9 cellular contexts compared by ENCODE assay signal in the genomic region with DNA sequence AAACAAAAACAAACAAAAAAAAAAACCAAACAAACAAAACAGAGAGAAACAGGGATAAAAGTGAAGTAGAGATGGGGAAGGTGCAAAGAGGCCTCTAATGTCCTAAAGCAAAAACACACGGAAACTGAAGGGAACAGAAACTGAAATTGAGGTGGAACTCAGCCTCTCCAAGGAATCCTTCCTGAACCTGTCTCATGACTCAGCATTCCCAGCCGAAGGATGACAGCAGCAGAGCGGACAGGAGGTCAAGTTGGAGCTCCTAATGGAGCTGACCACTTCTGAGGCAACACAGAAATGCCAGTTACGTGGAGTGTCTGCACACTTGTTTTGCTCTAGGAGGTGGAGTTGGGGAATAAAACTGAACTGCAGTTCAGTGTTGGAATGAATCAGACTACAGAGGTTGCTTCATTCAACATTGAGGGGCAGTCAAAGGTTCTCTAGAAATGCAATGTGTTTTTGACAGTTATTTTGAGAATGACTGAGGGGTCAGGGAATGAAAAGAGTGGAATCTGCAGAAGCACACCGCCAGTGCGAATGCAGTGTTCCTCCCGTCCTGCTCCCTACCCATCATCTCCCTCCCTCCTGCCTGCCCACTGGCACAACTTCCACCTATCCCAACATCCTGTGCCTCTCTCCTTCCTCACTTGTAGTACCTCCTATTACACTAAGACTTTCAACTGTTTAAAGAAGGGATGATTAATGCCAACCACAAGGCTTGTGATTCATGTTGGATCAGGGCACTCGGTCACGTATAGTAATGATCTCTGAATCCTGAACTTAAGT. TPM values are rescaled to one million over a fixed set of nuclear protein-coding genes. Genes with fewer than 3 reads are reported as not detected.
DNase-seq lines count a peak whose midpoint lies in the region; FAIRE-seq and TF ChIP-seq lines count a peak whose summit lies in the region.
"Had no signal": no experiment of that assay in that cellular context is flagged by ENCODE, and none has a peak within 500 bp of the region (broad histone marks: within the 10 kb centered on the region; RNA-seq: fewer than 3 reads in every experiment).

No MANE protein-coding gene starts in this region.

- no peaks in the 10 kb centered on the region for H3K9me3 Mint-ChIP-seq in immature natural killer cell
- no peaks in the 10 kb centered on the region for H3K9me3 Mint-ChIP-seq in T-helper 2 cell treated with Interferon-gamma antibody and Interleukin-4, amounts not matched to agents 5 μg/mL and 100 μg/mL, for 36 hours

- FAIRE-seq in RCC 7860 (lab: Jason Lieb, UNC) = peak; percentile 98

- DNase-seq in NOMO-1 treated with DMSO at 0.1 percent for 48 hours (lab: John Stamatoyannopoulos, UW; ENCODE audit: unreplicated experiment) (peak; percentile 10), NOMO-1 treated with dmso at 0.1 percent for 144 hours (lab: John Stamatoyannopoulos, UW; ENCODE audit: unreplicated experiment) (no peak), RCC 7860 (ENCODE audit: low spot score) (peak; percentile 94), fibroblast of the aortic adventitia (ENCODE audit: low read depth) (peak; percentile 78), immature natural killer cell (no peak), NCI-H2107 treated with DMSO at 0.1 percent for 48 hours (lab: John Stamatoyannopoulos, UW; ENCODE audit: unreplicated experiment) (no peak)
- no peak for DNase-seq in T-helper 2 cell treated with Interferon-gamma antibody and Interleukin-4, amounts not matched to agents 5 μg/mL and 100 μg/mL, for 36 hours (ENCODE audit: low spot score)

- H3K27me3 ChIP-seq in skeletal muscle satellite cell (ENCODE audit: control insufficient read depth, insufficient read depth, low read length) = no peaks in the 10 kb centered on the region

- H3K4me3 Mint-ChIP-seq in immature natural killer cell = no peak overlapping the region
- no peak overlapping the region for H3K4me3 Mint-ChIP-seq in T-helper 2 cell treated with Interferon-gamma antibody and Interleukin-4, amounts not matched to agents 5 μg/mL and 100 μg/mL, for 36 hours

- H3K36me3 Mint-ChIP-seq in immature natural killer cell = no peaks in the 10 kb centered on the region
- peaks cover 9% of the 10 kb centered on the region for H3K36me3 Mint-ChIP-seq in T-helper 2 cell treated with Interferon-gamma antibody and Interleukin-4, amounts not matched to agents 5 μg/mL and 100 μg/mL, for 36 hours (ENCODE audit: low read depth)

- no peak for TF ChIP-seq CTCF in fibroblast of the aortic adventitia (IDR thresholded peaks at IDR 0.05; ENCODE audit: insufficient read depth, low read length)

- peak overlapping the region; percentile 75 for H3K4me2 ChIP-seq in skeletal muscle satellite cell (ENCODE audit: low read length)

- peak overlapping the region; percentile 29 for H3K4me3 ChIP-seq in fibroblast of the aortic adventitia (ENCODE audit: low read depth, low read length)
- H3K4me3 ChIP-seq in skeletal muscle satellite cell (ENCODE audit: low read length) = peak overlapping the region; percentile 57

- H3K36me3 ChIP-seq in skeletal muscle satellite cell (ENCODE audit: insufficient read depth, low read length) = no peaks in the 10 kb centered on the region

- H3K27ac Mint-ChIP-seq in immature natural killer cell = peak overlapping the region in 1 of 6 donors; percentile 36
- H3K27ac Mint-ChIP-seq in T-helper 2 cell treated with Interferon-gamma antibody and Interleukin-4, amounts not matched to agents 5 μg/mL and 100 μg/mL, for 36 hours = no peak overlapping the region

- peaks cover 0 to 2% (median 0%) of the 10 kb centered on the region in 3 donors for H3K27me3 Mint-ChIP-seq in immature natural killer cell (ENCODE audit: low read depth in 3 of 3)
- no peaks in the 10 kb centered on the region for H3K27me3 Mint-ChIP-seq in T-helper 2 cell treated with Interferon-gamma antibody and Interleukin-4, amounts not matched to agents 5 μg/mL and 100 μg/mL, for 36 hours (ENCODE audit: low read depth)

- H3K9me3 ChIP-seq in skeletal muscle satellite cell (replicated peaks; ENCODE audit: low read length) = no peaks in the 10 kb centered on the region

- H3K4me1 Mint-ChIP-seq in immature natural killer cell = peaks cover 43 to 83% of the 10 kb centered on the region in 2 donors
- peaks cover 76% of the 10 kb centered on the region for H3K4me1 Mint-ChIP-seq in T-helper 2 cell treated with Interferon-gamma antibody and Interleukin-4, amounts not matched to agents 5 μg/mL and 100 μg/mL, for 36 hours (ENCODE audit: low read depth)

- peak overlapping the region; percentile 29 for H3K9ac ChIP-seq in skeletal muscle satellite cell (ENCODE audit: low read depth, low read length)

- peaks cover 69% of the 10 kb centered on the region for H3K4me1 ChIP-seq in skeletal muscle satellite cell (ENCODE audit: control insufficient read depth, insufficient read depth, low read length)

RNA-seq across cellular contexts. Expression of a gene that starts 6.3 kb away (rescaled TPM):
- 13.2 and 16.3 TPM in 2 replicates for total RNA-seq in fibroblast of the aortic adventitia (ENCODE audit: low replicate concordance)
- total RNA-seq in skeletal muscle satellite cell (2012; rRNA removed) = 23.8 and 26.0 TPM in 2 replicates
- 10 to 100 TPM in 1 of 3 donors, 1 to 10 TPM in 1, under 1 TPM in 1; 0.19 to 14.3 (median 5.2) TPM for polyA plus RNA-seq in immature natural killer cell

RNA-seq across cellular contexts. Expression of a gene that starts 20.8 kb away (rescaled TPM):
- not detected in 2 replicates for total RNA-seq in fibroblast of the aortic adventitia (ENCODE audit: low replicate concordance)
- under 0.01 TPM in 1 of 2 replicates, not detected in the other for total RNA-seq in skeletal muscle satellite cell (2012; rRNA removed)
- under 1 TPM in 1 of 3 donors, not detected in 2; 0.34 TPM for polyA plus RNA-seq in immature natural killer cell
- polyA plus RNA-seq: BJ had no signal

RNA-seq across cellular contexts. Expression of a gene that starts 54.6 kb away (rescaled TPM):
- total RNA-seq in fibroblast of the aortic adventitia (ENCODE audit: low replicate concordance) = 1.4 and 2.6 TPM in 2 replicates
- total RNA-seq in skeletal muscle satellite cell (2012; rRNA removed) = 6.6 and 9.6 TPM in 2 replicates
- 10 to 100 TPM; 19.3 to 90.5 (median 23.6) TPM for polyA plus RNA-seq in immature natural killer cell

Comparison
In these comparisons a context has a peak if more than half of its experiments do, and no peak if none do; other contexts are left out.
1. DNase-seq: peak in NOMO-1 treated with DMSO at 0.1 percent for 48 hours (single experiment), RCC 7860 (single experiment) and fibroblast of the aortic adventitia (single experiment); none in NOMO-1 treated with dmso at 0.1 percent for 144 hours (single experiment), immature natural killer cell (0 of 3), T-helper 2 cell treated with Interferon-gamma antibody and Interleukin-4, amounts not matched to agents 5 μg/mL and 100 μg/mL, for 36 hours (single experiment) and NCI-H2107 treated with DMSO at 0.1 percent for 48 hours (single experiment).